13 cellular contexts compared by ENCODE assay signal in the genomic region with DNA sequence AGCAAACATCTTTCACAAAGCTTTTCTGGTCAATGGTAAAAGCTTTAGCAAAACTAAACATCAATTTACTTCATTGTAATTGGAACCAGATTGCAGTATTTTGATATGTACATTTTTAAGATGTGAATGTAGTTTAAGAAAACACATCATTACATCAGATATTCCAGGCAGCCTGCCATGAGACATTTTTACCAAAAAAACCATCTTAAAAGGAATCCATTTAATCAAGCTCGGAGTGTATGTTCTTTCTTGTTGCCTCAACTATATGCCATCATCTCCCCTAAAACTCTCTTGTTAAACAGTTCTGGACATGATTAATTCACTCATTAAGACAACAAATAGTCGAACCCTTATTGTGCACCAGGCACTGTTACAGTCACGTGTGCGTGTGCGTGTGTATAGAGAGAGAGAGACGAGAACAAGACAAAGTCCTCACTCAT.
A peak's percentile ranks its signal among the peaks of the same experiment; 100 is the strongest.
DNase-seq lines count a peak whose midpoint lies in the region; ATAC-seq and TF ChIP-seq lines count a peak whose summit lies in the region.
"Had no signal": no experiment of that assay in that cellular context is flagged by ENCODE, and none has a peak within 500 bp of the region (broad histone marks: within the 10 kb centered on the region; RNA-seq: fewer than 3 reads in every experiment).

No MANE protein-coding gene starts in this region.

- ATAC-seq in aorta (ENCODE audit: low FRiP score) (no peak), GM19452 (IDR thresholded peaks at IDR 0.05; ENCODE audit: unreplicated experiment) (no peak), GM21737 (IDR thresholded peaks at IDR 0.05; ENCODE audit: unreplicated experiment) (no peak)

- POLR2A ChIA-PET in MCF 10A (lab: Yijun Ruan, JAX): interaction anchor here (0.6 to 3.9 kb wide), 12 partner anchors 8 to 124 kb away, joined by 3 to 46 read pairs (median 10); no protein-coding TSS in a partner anchor

- H3K4me1 ChIP-seq in breast epithelium: peaks cover 0 to 17% of the 10 kb centered on the region in 2 donors
- peaks cover 6 to 17% of the 10 kb centered on the region in 2 donors for H3K4me1 ChIP-seq in aorta (ENCODE audit: control insufficient read depth in 1 of 2, insufficient read depth in 2 of 2, low read length in 2 of 2)

- DNase-seq in MCF 10A (ENCODE audit: unreplicated experiment) (peak; percentile 69), breast epithelium (ENCODE audit: low spot score in 2 of 2) (no peak), amniotic epithelial cell (ENCODE audit: low read depth) (peak; percentile 64), fibroblast of the aortic adventitia (ENCODE audit: low read depth) (peak; percentile 99), aorta (no peak), NCI-H2227 treated with DMSO at 0.1 percent for 48 hours (lab: John Stamatoyannopoulos, UW) (no peak)
- DNase-seq: NCI-H1105 treated with DMSO at 0.1 percent for 48 hours, NCI-H526 treated with DMSO at 0.1 percent for 48 hours had no signal

- TF ChIP-seq CTCF in MCF 10A (IDR thresholded peaks at IDR 0.05; ENCODE audit: unreplicated experiment) (no peak), breast epithelium (IDR thresholded peaks at IDR 0.05) (no peak), fibroblast of the aortic adventitia (IDR thresholded peaks at IDR 0.05; ENCODE audit: insufficient read depth, low read length) (no peak)

- H3K27me3 ChIP-seq in breast epithelium (no peaks in the 10 kb centered on the region), aorta (ENCODE audit: control insufficient read depth in 1 of 2, insufficient read depth in 2 of 2, low read length in 1 of 2) (no peaks in the 10 kb centered on the region)

- H3K36me3 ChIP-seq in breast epithelium (no peaks in the 10 kb centered on the region), aorta (ENCODE audit: control insufficient read depth in 1 of 2, insufficient read depth in 2 of 2, low read length in 1 of 2) (peaks cover 0 to 3% of the 10 kb centered on the region in 2 donors)

- intact Hi-C loops in MCF 10A (cut with micrococcal nuclease) (no loop called here), breast epithelium (cut with DNase I; ENCODE audit: low total_unique reads) (no loop called here), aorta (cut with DNase I) (no loop called here)

- TF ChIP-seq POLR2A in breast epithelium (IDR thresholded peaks at IDR 0.05): no peak

- peak overlapping the region in 1 of 2 donors; percentile 53 for H3K27ac ChIP-seq in breast epithelium
- peak overlapping the region; percentile 69 to 95 for H3K27ac ChIP-seq in aorta (ENCODE audit: low read depth in 1 of 2, low read length in 2 of 2)

- peak overlapping the region; percentile 54 for H3K4me3 Mint-ChIP-seq in MCF 10A (ENCODE audit: unreplicated experiment)

- no peaks in the 10 kb centered on the region for H3K27me3 Mint-ChIP-seq in MCF 10A (ENCODE audit: insufficient read depth, unreplicated experiment)
- H3K27me3 Mint-ChIP-seq: type B pancreatic cell had no signal

- WGBS in aorta, 2 donors: 10 to 11% methylated on average over 6 of the region's 6 CpGs

- H3K27ac Mint-ChIP-seq in MCF 10A (ENCODE audit: low read depth, unreplicated experiment): peak overlapping the region; percentile 92

- H3K9me3 Mint-ChIP-seq in MCF 10A (ENCODE audit: unreplicated experiment): no peaks in the 10 kb centered on the region
- H3K9me3 Mint-ChIP-seq: type B pancreatic cell had no signal

- H3K4me3 ChIP-seq in breast epithelium (no peak overlapping the region), fibroblast of the aortic adventitia (ENCODE audit: low read depth, low read length) (no peak overlapping the region), aorta (ENCODE audit: low read length in 2 of 2) (no peak overlapping the region)
- H3K4me3 ChIP-seq: HAP-1, lung had no signal

- no TSS peak for BruUV-seq in MCF 10A (replicated peaks; lab: Mats Ljungman, UMichigan)

- H3K4me1 Mint-ChIP-seq in MCF 10A (ENCODE audit: insufficient read depth, unreplicated experiment): peaks cover 52% of the 10 kb centered on the region

- H3K36me3 Mint-ChIP-seq in MCF 10A (ENCODE audit: insufficient read depth, unreplicated experiment): peaks cover 18% of the 10 kb centered on the region

- no peaks in the 10 kb centered on the region for H3K9me3 ChIP-seq in breast epithelium
- no peaks in the 10 kb centered on the region for H3K9me3 ChIP-seq in aorta (ENCODE audit: control insufficient read depth, low read length)
- H3K9me3 ChIP-seq: HAP-1 had no signal

- CTCF ChIA-PET in MCF 10A (lab: Yijun Ruan, JAX): interaction anchor here (1.3 to 2.8 kb wide), 3 partner anchors 19 to 94 kb away, joined by 4 to 9 read pairs (median 9); no protein-coding TSS in a partner anchor

Comparison
In these comparisons a context has a peak if more than half of its experiments do, and no peak if none do; other contexts are left out.
1. DNase-seq: peak in MCF 10A (single experiment), amniotic epithelial cell (single experiment) and fibroblast of the aortic adventitia (single experiment); none in breast epithelium (0 of 2), aorta (0 of 2) and NCI-H2227 treated with DMSO at 0.1 percent for 48 hours (single experiment).